13 cellular contexts compared by ENCODE assay signal in genomic region chr22:27445876-27446275, GRCh38.
"Had no signal": no experiment of that assay in that cellular context is flagged by ENCODE, and none has a peak within 500 bp of the region (broad histone marks: within the 10 kb centered on the region; RNA-seq: fewer than 3 reads in every experiment).

No MANE protein-coding gene starts in this region.

- H3K36me3 ChIP-seq: brain microvascular endothelial cell, lower lobe of right lung had no signal

- H3K4me3 ChIP-seq: lower lobe of right lung had no signal

- H3K4me1 ChIP-seq: lower lobe of right lung had no signal

- H3K27me3 ChIP-seq: brain microvascular endothelial cell had no signal

- H3K9me3 ChIP-seq: lower lobe of right lung had no signal

- DNase-seq: activated CD4-positive, alpha-beta T cell treated with anti-CD3 and anti-CD28 coated beads, Interleukin-2, amount 50 U/mL, for 48 hours; activated CD4-positive, CD25-positive, alpha-beta regulatory T cell; activated CD8-positive, alpha-beta memory T cell treated with anti-CD3 and anti-CD28 coated beads, Interleukin-2, amount 10 ng/mL, durations not matched to agents 7 days and 5 days; activated effector memory CD4-positive, alpha-beta T cell treated with Interleukin-2 at 50 U/mL for 16 hours; activated T-cell treated with anti-CD3 and anti-CD28 coated beads, Interleukin-2, amount 50 U/mL, for 24 hours; amygdala; brain microvascular endothelial cell; islet precursor cell; lower lobe of right lung; natural killer cell; stimulated activated CD4-positive, alpha-beta T cell treated with anti-CD3 and anti-CD28 coated beads, Interleukin-2, amount 100 ng/mL, for 48 hours; stimulated activated naive CD4-positive, alpha-beta T cell treated with Interleukin-2 at 50 U/mL for 16 hours had no signal

- ATAC-seq: activated CD8-positive, alpha-beta memory T cell treated with anti-CD3 and anti-CD28 coated beads, Interleukin-2, amount 10 ng/mL, durations not matched to agents 7 days and 5 days; esophagus mucosa; natural killer cell had no signal

- H3K27ac ChIP-seq: brain microvascular endothelial cell, lower lobe of right lung had no signal
